In genomic region chr6:166826264-166826663, GRCh38 we compare ENCODE assay signal across 26 cellular contexts.
"Had no signal": no experiment of that assay in that cellular context is flagged by ENCODE, and none has a peak within 500 bp of the region (broad histone marks: within the 10 kb centered on the region; RNA-seq: fewer than 3 reads in every experiment).

No MANE protein-coding gene starts in this region.

- H3K4me1 Mint-ChIP-seq: natural killer cell had no signal

- H3K27me3 ChIP-seq: ascending aorta, brain microvascular endothelial cell, foreskin keratinocyte, left lung, neural progenitor cell, sigmoid colon, stomach, thyroid gland, upper lobe of right lung had no signal

- H3K4me1 ChIP-seq: ascending aorta, foreskin keratinocyte, left lung, lower lobe of right lung, neural progenitor cell, stomach, thyroid gland, upper lobe of right lung had no signal

- DNase-seq: activated CD4-positive, alpha-beta T cell treated with anti-CD3 and anti-CD28 coated beads for 48 hours; activated CD4-positive, alpha-beta T cell treated with anti-CD3 and anti-CD28 coated beads, Interleukin-2, amount 50 U/mL, for 48 hours; activated CD8-positive, alpha-beta memory T cell treated with anti-CD3 and anti-CD28 coated beads for 24 hours; activated effector memory CD4-positive, alpha-beta T cell treated with Interleukin-2 at 50 U/mL for 16 hours; activated naive CD4-positive, alpha-beta T cell treated with Interleukin-2 at 50 U/mL for 16 hours; heart left ventricle; left lung; lower lobe of right lung; mesenchymal stem cell; natural killer cell; sigmoid colon; stimulated activated CD4-positive, alpha-beta T cell treated with anti-CD3 and anti-CD28 coated beads, Interleukin-1b, Interleukin-23, amount 100 ng/mL, for 48 hours; stimulated activated naive B cell treated with anti-CD40 and anti-IgM and Interleukin-4, amounts not matched to agents 10 μg/mL and 1 μg/mL and 100 μg/mL, for 72 hours; stomach; T-cell; thyroid gland; upper lobe of right lung had no signal

- H3K4me3 Mint-ChIP-seq: activated naive CD8-positive, alpha-beta T cell; natural killer cell; neural progenitor cell; stimulated activated naive B cell treated with anti-CD40 and anti-IgM and Interleukin-4, amounts not matched to agents 10 μg/mL and 1 μg/mL and 100 μg/mL, for 72 hours; T-cell; T-helper 2 cell treated with Interferon-gamma antibody and Interleukin-4, amounts not matched to agents 5 μg/mL and 100 μg/mL, for 36 hours had no signal

- H3K36me3 ChIP-seq: ascending aorta, brain microvascular endothelial cell, heart left ventricle, left lung, lower lobe of right lung, neural progenitor cell, sigmoid colon, stomach, thyroid gland, upper lobe of right lung had no signal

- H3K36me3 Mint-ChIP-seq: activated naive CD8-positive, alpha-beta T cell; natural killer cell; neural progenitor cell; T-cell had no signal

- H3K9me3 ChIP-seq: ascending aorta, heart left ventricle, left lung, lower lobe of right lung, sigmoid colon, stomach, thyroid gland, upper lobe of right lung had no signal

- ATAC-seq: activated CD4-positive, CD25-positive, alpha-beta regulatory T cell treated with anti-CD3 and anti-CD28 coated beads, Interleukin-2, amount 50 U/mL, for 24 hours; foreskin keratinocyte; heart left ventricle; left lung; lower lobe of right lung; natural killer cell; stimulated activated naive B cell treated with anti-CD40 and anti-IgM and Interleukin-4, amounts not matched to agents 10 μg/mL and 1 μg/mL and 100 μg/mL, for 72 hours; T-cell; upper lobe of right lung had no signal

- H3K27ac Mint-ChIP-seq: activated naive CD8-positive, alpha-beta T cell; natural killer cell; neural progenitor cell; progenitor cell of endocrine pancreas; stimulated activated naive B cell treated with anti-CD40 and anti-IgM and Interleukin-4, amounts not matched to agents 10 μg/mL and 1 μg/mL and 100 μg/mL, for 72 hours; T-cell; T-helper 2 cell treated with Interferon-gamma antibody and Interleukin-4, amounts not matched to agents 5 μg/mL and 100 μg/mL, for 36 hours had no signal

- H3K27ac ChIP-seq: ascending aorta, brain microvascular endothelial cell, foreskin keratinocyte, heart left ventricle, left lung, lower lobe of right lung, neural progenitor cell, sigmoid colon, stomach, thyroid gland, upper lobe of right lung had no signal

- H3K9me3 Mint-ChIP-seq: natural killer cell; neural progenitor cell; T-cell; T-helper 2 cell treated with Interferon-gamma antibody and Interleukin-4, amounts not matched to agents 5 μg/mL and 100 μg/mL, for 36 hours had no signal

- H3K4me3 ChIP-seq: ascending aorta, heart left ventricle, left lung, lower lobe of right lung, neural progenitor cell, sigmoid colon, smooth muscle cell, stomach, thyroid gland, upper lobe of right lung had no signal

- H3K27me3 Mint-ChIP-seq: activated naive CD8-positive, alpha-beta T cell had no signal
